In genomic region chr4:79308087-79308486, GRCh38 we compare ENCODE assay signal across 40 cellular contexts. TPM values are rescaled to one million over a fixed set of nuclear protein-coding genes. Genes with fewer than 3 reads are reported as not detected.
"Had no signal": no experiment of that assay in that cellular context is flagged by ENCODE, and none has a peak within 500 bp of the region (broad histone marks: within the 10 kb centered on the region; RNA-seq: fewer than 3 reads in every experiment).

No MANE protein-coding gene starts in this region.

- H3K4me3 Mint-ChIP-seq: activated CD4-positive, alpha-beta memory T cell treated with anti-CD3 and anti-CD28 coated beads, Interleukin-2, amount 10 ng/mL, durations not matched to agents 7 days and 5 days; activated CD4-positive, alpha-beta T cell treated with anti-CD3 and anti-CD28 coated beads for 36 hours; activated CD4-positive, alpha-beta T cell treated with anti-CD3 and anti-CD28 coated beads, Interleukin-2, amount 10 ng/mL, durations not matched to agents 7 days and 5 days; activated CD8-positive, alpha-beta memory T cell treated with anti-CD3 and anti-CD28 coated beads, Interleukin-2, amount 10 ng/mL, durations not matched to agents 7 days and 5 days; activated CD8-positive, alpha-beta T cell treated with anti-CD3 and anti-CD28 coated beads, Interleukin-2, amount 10 ng/mL, durations not matched to agents 7 days and 5 days; activated naive CD8-positive, alpha-beta T cell treated with anti-CD3 and anti-CD28 coated beads for 36 hours; activated T-cell treated with anti-CD3 and anti-CD28 coated beads, Interleukin-2, amount 50 U/mL, for 24 hours; brain; central memory CD8-positive, alpha-beta T cell; T-cell; T-helper 2 cell treated with Interferon-gamma antibody and Interleukin-4, amounts not matched to agents 5 μg/mL and 100 μg/mL, for 36 hours; WTC11 had no signal

- H3K4me1 Mint-ChIP-seq: activated CD4-positive, alpha-beta memory T cell treated with anti-CD3 and anti-CD28 coated beads, Interleukin-2, amount 10 ng/mL, durations not matched to agents 7 days and 5 days; activated CD4-positive, alpha-beta T cell treated with anti-CD3 and anti-CD28 coated beads for 36 hours; activated CD4-positive, alpha-beta T cell treated with anti-CD3 and anti-CD28 coated beads, Interleukin-2, amount 10 ng/mL, durations not matched to agents 7 days and 5 days; activated CD8-positive, alpha-beta memory T cell treated with anti-CD3 and anti-CD28 coated beads, Interleukin-2, amount 10 ng/mL, durations not matched to agents 7 days and 5 days; activated naive CD8-positive, alpha-beta T cell treated with anti-CD3 and anti-CD28 coated beads for 36 hours; central memory CD8-positive, alpha-beta T cell; T-cell; WTC11 had no signal

- H3K36me3 ChIP-seq: adrenal gland, ascending aorta, cardiac muscle cell had no signal

- H3K27ac ChIP-seq: adrenal gland, ascending aorta, cardiac muscle cell, VCaP had no signal

- H3K4me3 ChIP-seq: adrenal gland, ascending aorta, cardiac muscle cell had no signal

- H3K27me3 Mint-ChIP-seq: activated CD4-positive, alpha-beta memory T cell treated with anti-CD3 and anti-CD28 coated beads, Interleukin-2, amount 10 ng/mL, durations not matched to agents 7 days and 5 days; activated CD4-positive, alpha-beta T cell treated with anti-CD3 and anti-CD28 coated beads for 36 hours; activated CD4-positive, alpha-beta T cell treated with anti-CD3 and anti-CD28 coated beads, Interleukin-2, amount 10 ng/mL, durations not matched to agents 7 days and 5 days; activated CD8-positive, alpha-beta memory T cell treated with anti-CD3 and anti-CD28 coated beads, Interleukin-2, amount 10 ng/mL, durations not matched to agents 7 days and 5 days; activated naive CD8-positive, alpha-beta T cell treated with anti-CD3 and anti-CD28 coated beads for 36 hours; activated T-cell treated with anti-CD3 and anti-CD28 coated beads, Interleukin-2, amount 50 U/mL, for 24 hours; central memory CD8-positive, alpha-beta T cell had no signal

- H3K36me3 Mint-ChIP-seq: activated CD8-positive, alpha-beta memory T cell treated with anti-CD3 and anti-CD28 coated beads, Interleukin-2, amount 10 ng/mL, durations not matched to agents 7 days and 5 days; activated naive CD4-positive, alpha-beta T cell treated with anti-CD3 and anti-CD28 coated beads, Interleukin-2, amount 50 U/mL, for 72 hours; activated naive CD8-positive, alpha-beta T cell treated with anti-CD3 and anti-CD28 coated beads for 36 hours; brain; T-cell; WTC11 had no signal

- H3K4me1 ChIP-seq: adrenal gland, ascending aorta had no signal

- ATAC-seq: activated CD4-positive, alpha-beta T cell treated with anti-CD3 and anti-CD28 coated beads for 36 hours; activated CD4-positive, CD25-positive, alpha-beta regulatory T cell treated with anti-CD3 and anti-CD28 coated beads, Interleukin-2, amount 50 U/mL, for 24 hours; activated CD8-positive, alpha-beta memory T cell treated with anti-CD3 and anti-CD28 coated beads, Interleukin-2, amount 10 ng/mL, durations not matched to agents 7 days and 5 days; activated CD8-positive, alpha-beta T cell treated with anti-CD3 and anti-CD28 coated beads, Interleukin-2, amount 10 ng/mL, durations not matched to agents 7 days and 5 days; activated naive CD4-positive, alpha-beta T cell treated with anti-CD3 and anti-CD28 coated beads, Interleukin-2, amount 50 U/mL, for 72 hours; T-cell; WTC11 had no signal

- DNase-seq: activated CD4-positive, alpha-beta memory T cell treated with anti-CD3 and anti-CD28 coated beads, Interleukin-2, amount 10 ng/mL, durations not matched to agents 7 days and 5 days; activated CD4-positive, alpha-beta T cell treated with anti-CD3 and anti-CD28 coated beads for 1 hour; activated CD4-positive, alpha-beta T cell treated with anti-CD3 and anti-CD28 coated beads for 36 hours; activated CD4-positive, alpha-beta T cell treated with anti-CD3 and anti-CD28 coated beads for 48 hours; activated CD4-positive, alpha-beta T cell treated with anti-CD3 and anti-CD28 coated beads, Interleukin-2, amount 10 ng/mL, durations not matched to agents 7 days and 5 days; activated CD4-positive, alpha-beta T cell treated with anti-CD3 and anti-CD28 coated beads, Interleukin-2, amount 50 U/mL, for 48 hours; activated CD4-positive, CD25-positive, alpha-beta regulatory T cell; activated CD8-positive, alpha-beta memory T cell treated with anti-CD3 and anti-CD28 coated beads for 24 hours; activated CD8-positive, alpha-beta memory T cell treated with anti-CD3 and anti-CD28 coated beads, Interleukin-2, amount 10 ng/mL, durations not matched to agents 7 days and 5 days; activated CD8-positive, alpha-beta memory T cell treated with anti-CD3 and anti-CD28 coated beads, Interleukin-2, amount 50 U/mL, for 48 hours; activated CD8-positive, alpha-beta T cell treated with anti-CD3 and anti-CD28 coated beads, Interleukin-2, amount 10 ng/mL, durations not matched to agents 7 days and 5 days; activated effector memory CD4-positive, alpha-beta T cell treated with Interleukin-2 at 50 U/mL for 16 hours; activated gamma-delta T cell; activated naive CD4-positive, alpha-beta T cell treated with anti-CD3 and anti-CD28 coated beads, Interleukin-2, amount 50 U/mL, for 16 hours; activated naive CD4-positive, alpha-beta T cell treated with Interleukin-2 at 50 U/mL for 16 hours; activated naive CD8-positive, alpha-beta T cell treated with anti-CD3 and anti-CD28 coated beads for 36 hours; activated T-cell treated with anti-CD3 and anti-CD28 coated beads, Interleukin-2, amount 50 U/mL, for 24 hours; activated T-cell treated with anti-CD3 and anti-CD28 coated beads, Interleukin-2, amount 50 U/mL, for 48 hours; adrenal gland; amniotic stem cell; anterior cingulate cortex; caudate nucleus; cerebellar nuclear complex; T-cell; T-helper 2 cell; T-helper 9 cell had no signal

- H3K27ac Mint-ChIP-seq: activated CD4-positive, alpha-beta memory T cell treated with anti-CD3 and anti-CD28 coated beads, Interleukin-2, amount 10 ng/mL, durations not matched to agents 7 days and 5 days; activated CD4-positive, alpha-beta T cell treated with anti-CD3 and anti-CD28 coated beads for 36 hours; activated CD4-positive, alpha-beta T cell treated with anti-CD3 and anti-CD28 coated beads, Interleukin-2, amount 10 ng/mL, durations not matched to agents 7 days and 5 days; activated CD8-positive, alpha-beta memory T cell treated with anti-CD3 and anti-CD28 coated beads, Interleukin-2, amount 10 ng/mL, durations not matched to agents 7 days and 5 days; activated CD8-positive, alpha-beta T cell treated with anti-CD3 and anti-CD28 coated beads, Interleukin-2, amount 10 ng/mL, durations not matched to agents 7 days and 5 days; activated naive CD4-positive, alpha-beta T cell treated with anti-CD3 and anti-CD28 coated beads, Interleukin-2, amount 50 U/mL, for 72 hours; activated naive CD8-positive, alpha-beta T cell treated with anti-CD3 and anti-CD28 coated beads for 36 hours; activated T-cell treated with anti-CD3 and anti-CD28 coated beads, Interleukin-2, amount 50 U/mL, for 24 hours; activated T-helper 2 cell treated with anti-CD3 and anti-CD28 coated beads, Interferon-gamma antibody, Interleukin-2, Interleukin-4, amounts not matched to agents 10 μg/mL and 5 μg/mL and 100 μg/mL, durations not matched to agents 14 hours and 24 hours and 36 hours; brain; T-cell; T-helper 2 cell treated with Interferon-gamma antibody and Interleukin-4, amounts not matched to agents 5 μg/mL and 100 μg/mL, for 36 hours; WTC11 had no signal

- H3K9me3 ChIP-seq: adrenal gland, ascending aorta had no signal

- H3K27me3 ChIP-seq: adrenal gland, ascending aorta, cardiac muscle cell had no signal

- FAIRE-seq: bronchial epithelial cell, TTC549 had no signal

RNA-seq across cellular contexts. Expression of gene NAA11, which starts 17.8 kb away (rescaled TPM):
- total RNA-seq: activated CD4-positive, alpha-beta memory T cell treated with anti-CD3 and anti-CD28 coated beads, Interleukin-2, amount 10 ng/mL, durations not matched to agents 7 days and 5 days; activated CD4-positive, alpha-beta T cell treated with anti-CD3 and anti-CD28 coated beads for 36 hours; activated CD4-positive, alpha-beta T cell treated with anti-CD3 and anti-CD28 coated beads, Interleukin-2, amount 10 ng/mL, durations not matched to agents 7 days and 5 days; activated CD8-positive, alpha-beta memory T cell treated with anti-CD3 and anti-CD28 coated beads, Interleukin-2, amount 10 ng/mL, durations not matched to agents 7 days and 5 days; activated CD8-positive, alpha-beta T cell treated with anti-CD3 and anti-CD28 coated beads, Interleukin-2, amount 10 ng/mL, durations not matched to agents 7 days and 5 days; activated naive CD4-positive, alpha-beta T cell treated with anti-CD3 and anti-CD28 coated beads, Interleukin-2, amount 50 U/mL, for 72 hours; activated naive CD8-positive, alpha-beta T cell treated with anti-CD3 and anti-CD28 coated beads for 36 hours; activated T-helper 2 cell treated with anti-CD3 and anti-CD28 coated beads, Interferon-gamma antibody, Interleukin-2, Interleukin-4, amounts not matched to agents 10 μg/mL and 5 μg/mL and 100 μg/mL, durations not matched to agents 14 hours and 24 hours and 36 hours; adrenal gland; ascending aorta; bronchial epithelial cell; cardiac muscle cell; chondrocyte; T-cell; T-helper 1 cell treated with Interleukin-12 subunit alpha and Interleukin-12 subunit beta and Interleukin-4 antibody, amounts not matched to agents 30 ng/mL and 1 ng/mL, for 36 hours; WTC11 had no signal
- polyA plus RNA-seq: adrenal gland, cardiac muscle cell had no signal
